ENCODE assay signal across 18 cellular contexts in genomic region chr11:85530596-85530995, GRCh38.
"Had no signal": no experiment of that assay in that cellular context is flagged by ENCODE, and none has a peak within 500 bp of the region (broad histone marks: within the 10 kb centered on the region; RNA-seq: fewer than 3 reads in every experiment).

No MANE protein-coding gene starts in this region.

- H3K27ac ChIP-seq: body of pancreas, hepatocyte, sigmoid colon, testis, uterus had no signal

- DNase-seq: activated CD8-positive, alpha-beta memory T cell treated with anti-CD3 and anti-CD28 coated beads, Interleukin-2, amount 50 U/mL, for 4 hours; activated naive CD4-positive, alpha-beta T cell; activated naive CD8-positive, alpha-beta T cell treated with anti-CD3 and anti-CD28 coated beads for 36 hours; activated T-cell treated with anti-CD3 and anti-CD28 coated beads, Interleukin-2, amount 50 U/mL, for 4 hours; body of pancreas; effector memory CD4-positive, alpha-beta T cell; foreskin melanocyte; kidney glomerular epithelial cell; left ventricle myocardium superior; mammary epithelial cell; naive thymus-derived CD8-positive, alpha-beta T cell; sigmoid colon; stimulated activated CD4-positive, alpha-beta T cell treated with anti-CD3 and anti-CD28 coated beads, Interleukin-4, amount 100 ng/mL, for 1 hour; stimulated activated naive CD4-positive, alpha-beta T cell; testis; trophoblast cell; uterus had no signal

- H3K4me3 ChIP-seq: body of pancreas, hepatocyte, sigmoid colon, testis, uterus had no signal

- ATAC-seq: activated T-cell treated with anti-CD3 and anti-CD28 coated beads, Interleukin-2, amount 50 U/mL, for 4 hours; body of pancreas; left ventricle myocardium superior; naive thymus-derived CD8-positive, alpha-beta T cell had no signal

- H3K27me3 ChIP-seq: body of pancreas, hepatocyte, sigmoid colon, testis, uterus had no signal
